1 cellular context compared by ENCODE assay signal in the genomic region with DNA sequence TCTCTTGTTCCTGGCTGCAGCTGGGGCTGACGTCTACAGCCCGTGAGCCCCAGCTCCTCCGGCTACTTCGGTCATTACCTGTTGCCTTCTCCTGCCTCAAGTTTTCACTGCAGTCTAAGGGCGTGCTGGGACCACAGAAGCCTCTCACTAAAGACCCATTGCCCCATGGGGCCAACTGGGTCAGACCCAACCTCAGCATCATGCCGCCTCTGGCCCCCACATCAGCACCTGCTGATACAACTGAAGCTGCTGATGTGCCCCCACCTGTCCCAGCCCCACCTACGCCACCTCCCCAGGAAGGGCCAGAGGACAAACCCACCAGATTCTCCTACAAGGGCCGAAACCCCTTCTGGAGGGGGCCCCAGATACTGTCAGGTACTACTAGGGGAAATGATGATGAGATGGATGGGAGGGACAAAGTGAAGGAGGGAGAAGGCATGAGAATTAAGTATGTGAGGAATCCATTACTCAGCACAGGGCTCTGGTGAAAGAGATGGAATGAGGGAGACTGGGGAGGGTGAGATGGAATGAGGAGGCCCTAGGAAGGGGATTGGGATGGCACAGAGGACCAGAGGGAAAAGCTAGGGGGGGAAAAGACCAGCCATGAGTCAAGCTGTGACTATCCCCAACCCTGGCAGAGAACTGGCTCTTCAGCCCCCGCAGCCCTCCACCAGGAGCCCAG.
TF ChIP-seq lines count a peak whose summit lies in the region.

No MANE protein-coding gene starts in this region.

TF ChIP-seq in IMR-90, 13 proteins besides CTCF, POLR2A, EP300 and RAD21:
- TF ChIP-seq, protein P1, sequence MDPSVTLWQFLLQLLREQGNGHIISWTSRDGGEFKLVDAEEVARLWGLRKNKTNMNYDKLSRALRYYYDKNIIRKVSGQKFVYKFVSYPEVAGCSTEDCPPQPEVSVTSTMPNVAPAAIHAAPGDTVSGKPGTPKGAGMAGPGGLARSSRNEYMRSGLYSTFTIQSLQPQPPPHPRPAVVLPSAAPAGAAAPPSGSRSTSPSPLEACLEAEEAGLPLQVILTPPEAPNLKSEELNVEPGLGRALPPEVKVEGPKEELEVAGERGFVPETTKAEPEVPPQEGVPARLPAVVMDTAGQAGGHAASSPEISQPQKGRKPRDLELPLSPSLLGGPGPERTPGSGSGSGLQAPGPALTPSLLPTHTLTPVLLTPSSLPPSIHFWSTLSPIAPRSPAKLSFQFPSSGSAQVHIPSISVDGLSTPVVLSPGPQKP (IDR thresholded peaks at IDR 0.05; ENCODE audit: borderline replicate concordance, low read depth, low read length), result no peak
- peak; percentile 30; the same call in 1 of the 2 replicates for TF ChIP-seq MAZ (IDR thresholded peaks at IDR 0.05; ENCODE audit: borderline replicate concordance, low read depth, low read length)
